ENCODE assay signal across 1 cellular context in the genomic region with DNA sequence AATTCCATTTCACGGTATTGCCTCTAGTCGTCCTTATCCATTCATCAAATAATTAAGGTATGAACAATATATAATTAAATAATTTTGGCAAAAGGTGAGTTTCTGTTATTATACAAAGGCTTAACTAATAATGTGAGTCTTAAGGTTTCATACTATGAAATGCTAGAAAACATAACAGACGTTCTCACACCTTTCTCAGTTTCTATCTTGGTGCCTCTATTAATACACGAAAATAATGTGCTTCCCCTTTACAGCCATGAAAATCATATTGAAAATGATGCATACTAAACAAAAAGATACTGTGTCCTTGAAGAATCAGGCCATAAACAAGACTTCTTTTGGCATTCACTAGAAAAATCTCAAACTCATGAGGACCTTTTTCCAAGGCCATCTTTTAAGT.
TF ChIP-seq lines count a peak whose summit lies in the region.

No MANE protein-coding gene starts in this region.

TF ChIP-seq in WTC11, 78 proteins besides CTCF, POLR2A, EP300 and RAD21 (continued from another document):
- TF ChIP-seq RORB (CRISPR knock-in tag; IDR thresholded peaks at IDR 0.05) (no peak), SOX15 (CRISPR knock-in tag; IDR thresholded peaks at IDR 0.05) (no peak), GRHL2 (CRISPR knock-in tag; IDR thresholded peaks at IDR 0.05; ENCODE audit: insufficient replicate concordance, severe bottlenecking) (no peak), MYBL2 (CRISPR knock-in tag; IDR thresholded peaks at IDR 0.05) (no peak), TEAD1 (CRISPR knock-in tag; IDR thresholded peaks at IDR 0.05) (no peak), ZNF671 (CRISPR knock-in tag; IDR thresholded peaks at IDR 0.05) (no peak)
- TF ChIP-seq, protein P1, sequence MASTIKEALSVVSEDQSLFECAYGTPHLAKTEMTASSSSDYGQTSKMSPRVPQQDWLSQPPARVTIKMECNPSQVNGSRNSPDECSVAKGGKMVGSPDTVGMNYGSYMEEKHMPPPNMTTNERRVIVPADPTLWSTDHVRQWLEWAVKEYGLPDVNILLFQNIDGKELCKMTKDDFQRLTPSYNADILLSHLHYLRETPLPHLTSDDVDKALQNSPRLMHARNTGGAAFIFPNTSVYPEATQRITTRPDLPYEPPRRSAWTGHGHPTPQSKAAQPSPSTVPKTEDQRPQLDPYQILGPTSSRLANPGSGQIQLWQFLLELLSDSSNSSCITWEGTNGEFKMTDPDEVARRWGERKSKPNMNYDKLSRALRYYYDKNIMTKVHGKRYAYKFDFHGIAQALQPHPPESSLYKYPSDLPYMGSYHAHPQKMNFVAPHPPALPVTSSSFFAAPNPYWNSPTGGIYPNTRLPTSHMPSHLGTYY (CRISPR knock-in tag; IDR thresholded peaks at IDR 0.05) = no peak
- TF ChIP-seq, protein P2, sequence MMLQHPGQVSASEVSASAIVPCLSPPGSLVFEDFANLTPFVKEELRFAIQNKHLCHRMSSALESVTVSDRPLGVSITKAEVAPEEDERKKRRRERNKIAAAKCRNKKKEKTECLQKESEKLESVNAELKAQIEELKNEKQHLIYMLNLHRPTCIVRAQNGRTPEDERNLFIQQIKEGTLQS (CRISPR knock-in tag; conservative IDR thresholded peaks at IDR 0.05) = no peak
- TF ChIP-seq, protein P3, sequence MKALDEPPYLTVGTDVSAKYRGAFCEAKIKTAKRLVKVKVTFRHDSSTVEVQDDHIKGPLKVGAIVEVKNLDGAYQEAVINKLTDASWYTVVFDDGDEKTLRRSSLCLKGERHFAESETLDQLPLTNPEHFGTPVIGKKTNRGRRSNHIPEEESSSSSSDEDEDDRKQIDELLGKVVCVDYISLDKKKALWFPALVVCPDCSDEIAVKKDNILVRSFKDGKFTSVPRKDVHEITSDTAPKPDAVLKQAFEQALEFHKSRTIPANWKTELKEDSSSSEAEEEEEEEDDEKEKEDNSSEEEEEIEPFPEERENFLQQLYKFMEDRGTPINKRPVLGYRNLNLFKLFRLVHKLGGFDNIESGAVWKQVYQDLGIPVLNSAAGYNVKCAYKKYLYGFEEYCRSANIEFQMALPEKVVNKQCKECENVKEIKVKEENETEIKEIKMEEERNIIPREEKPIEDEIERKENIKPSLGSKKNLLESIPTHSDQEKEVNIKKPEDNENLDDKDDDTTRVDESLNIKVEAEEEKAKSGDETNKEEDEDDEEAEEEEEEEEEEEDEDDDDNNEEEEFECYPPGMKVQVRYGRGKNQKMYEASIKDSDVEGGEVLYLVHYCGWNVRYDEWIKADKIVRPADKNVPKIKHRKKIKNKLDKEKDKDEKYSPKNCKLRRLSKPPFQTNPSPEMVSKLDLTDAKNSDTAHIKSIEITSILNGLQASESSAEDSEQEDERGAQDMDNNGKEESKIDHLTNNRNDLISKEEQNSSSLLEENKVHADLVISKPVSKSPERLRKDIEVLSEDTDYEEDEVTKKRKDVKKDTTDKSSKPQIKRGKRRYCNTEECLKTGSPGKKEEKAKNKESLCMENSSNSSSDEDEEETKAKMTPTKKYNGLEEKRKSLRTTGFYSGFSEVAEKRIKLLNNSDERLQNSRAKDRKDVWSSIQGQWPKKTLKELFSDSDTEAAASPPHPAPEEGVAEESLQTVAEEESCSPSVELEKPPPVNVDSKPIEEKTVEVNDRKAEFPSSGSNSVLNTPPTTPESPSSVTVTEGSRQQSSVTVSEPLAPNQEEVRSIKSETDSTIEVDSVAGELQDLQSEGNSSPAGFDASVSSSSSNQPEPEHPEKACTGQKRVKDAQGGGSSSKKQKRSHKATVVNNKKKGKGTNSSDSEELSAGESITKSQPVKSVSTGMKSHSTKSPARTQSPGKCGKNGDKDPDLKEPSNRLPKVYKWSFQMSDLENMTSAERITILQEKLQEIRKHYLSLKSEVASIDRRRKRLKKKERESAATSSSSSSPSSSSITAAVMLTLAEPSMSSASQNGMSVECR (CRISPR knock-in tag; IDR thresholded peaks at IDR 0.05; ENCODE audit: borderline replicate concordance) = no peak
- TF ChIP-seq, protein P4, sequence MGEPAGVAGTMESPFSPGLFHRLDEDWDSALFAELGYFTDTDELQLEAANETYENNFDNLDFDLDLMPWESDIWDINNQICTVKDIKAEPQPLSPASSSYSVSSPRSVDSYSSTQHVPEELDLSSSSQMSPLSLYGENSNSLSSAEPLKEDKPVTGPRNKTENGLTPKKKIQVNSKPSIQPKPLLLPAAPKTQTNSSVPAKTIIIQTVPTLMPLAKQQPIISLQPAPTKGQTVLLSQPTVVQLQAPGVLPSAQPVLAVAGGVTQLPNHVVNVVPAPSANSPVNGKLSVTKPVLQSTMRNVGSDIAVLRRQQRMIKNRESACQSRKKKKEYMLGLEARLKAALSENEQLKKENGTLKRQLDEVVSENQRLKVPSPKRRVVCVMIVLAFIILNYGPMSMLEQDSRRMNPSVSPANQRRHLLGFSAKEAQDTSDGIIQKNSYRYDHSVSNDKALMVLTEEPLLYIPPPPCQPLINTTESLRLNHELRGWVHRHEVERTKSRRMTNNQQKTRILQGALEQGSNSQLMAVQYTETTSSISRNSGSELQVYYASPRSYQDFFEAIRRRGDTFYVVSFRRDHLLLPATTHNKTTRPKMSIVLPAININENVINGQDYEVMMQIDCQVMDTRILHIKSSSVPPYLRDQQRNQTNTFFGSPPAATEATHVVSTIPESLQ (CRISPR knock-in tag; IDR thresholded peaks at IDR 0.05) = no peak
- TF ChIP-seq, protein P5, sequence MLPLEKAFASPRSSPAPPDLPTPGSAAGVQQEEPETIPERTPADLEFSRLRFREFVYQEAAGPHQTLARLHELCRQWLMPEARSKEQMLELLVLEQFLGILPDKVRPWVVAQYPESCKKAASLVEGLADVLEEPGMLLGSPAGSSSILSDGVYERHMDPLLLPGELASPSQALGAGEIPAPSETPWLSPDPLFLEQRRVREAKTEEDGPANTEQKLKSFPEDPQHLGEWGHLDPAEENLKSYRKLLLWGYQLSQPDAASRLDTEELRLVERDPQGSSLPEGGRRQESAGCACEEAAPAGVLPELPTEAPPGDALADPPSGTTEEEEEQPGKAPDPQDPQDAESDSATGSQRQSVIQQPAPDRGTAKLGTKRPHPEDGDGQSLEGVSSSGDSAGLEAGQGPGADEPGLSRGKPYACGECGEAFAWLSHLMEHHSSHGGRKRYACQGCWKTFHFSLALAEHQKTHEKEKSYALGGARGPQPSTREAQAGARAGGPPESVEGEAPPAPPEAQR (CRISPR knock-in tag; IDR thresholded peaks at IDR 0.05) = no peak
- TF ChIP-seq, protein P6, sequence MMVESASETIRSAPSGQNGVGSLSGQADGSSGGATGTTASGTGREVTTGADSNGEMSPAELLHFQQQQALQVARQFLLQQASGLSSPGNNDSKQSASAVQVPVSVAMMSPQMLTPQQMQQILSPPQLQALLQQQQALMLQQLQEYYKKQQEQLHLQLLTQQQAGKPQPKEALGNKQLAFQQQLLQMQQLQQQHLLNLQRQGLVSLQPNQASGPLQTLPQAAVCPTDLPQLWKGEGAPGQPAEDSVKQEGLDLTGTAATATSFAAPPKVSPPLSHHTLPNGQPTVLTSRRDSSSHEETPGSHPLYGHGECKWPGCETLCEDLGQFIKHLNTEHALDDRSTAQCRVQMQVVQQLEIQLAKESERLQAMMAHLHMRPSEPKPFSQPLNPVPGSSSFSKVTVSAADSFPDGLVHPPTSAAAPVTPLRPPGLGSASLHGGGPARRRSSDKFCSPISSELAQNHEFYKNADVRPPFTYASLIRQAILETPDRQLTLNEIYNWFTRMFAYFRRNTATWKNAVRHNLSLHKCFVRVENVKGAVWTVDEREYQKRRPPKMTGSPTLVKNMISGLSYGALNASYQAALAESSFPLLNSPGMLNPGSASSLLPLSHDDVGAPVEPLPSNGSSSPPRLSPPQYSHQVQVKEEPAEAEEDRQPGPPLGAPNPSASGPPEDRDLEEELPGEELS (CRISPR knock-in tag; IDR thresholded peaks at IDR 0.05) = no peak
